Comparison of ENCODE assay signal across 25 cellular contexts in the genomic region with DNA sequence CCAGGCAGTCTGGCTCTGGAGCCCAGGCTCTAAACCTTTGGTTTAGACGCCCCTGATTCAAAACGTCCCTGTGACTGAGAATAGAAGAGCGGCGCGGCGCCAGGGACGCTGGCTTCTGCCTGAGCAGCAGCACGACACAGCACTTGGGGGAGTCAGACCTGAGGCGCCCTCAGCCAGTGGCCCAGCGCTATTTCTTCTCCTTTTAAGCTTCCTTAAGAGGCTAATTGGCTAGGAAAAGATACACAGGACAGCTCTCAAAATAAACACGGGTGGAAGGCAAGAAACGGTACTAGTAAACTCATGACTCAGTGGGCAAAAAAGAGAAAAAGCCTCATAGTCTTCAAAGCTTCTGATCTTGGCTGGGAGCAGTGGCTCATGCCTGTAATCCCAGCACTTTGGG. TPM values are rescaled to one million over a fixed set of nuclear protein-coding genes. Genes with fewer than 3 reads are reported as not detected.
A peak's percentile ranks its signal among the peaks of the same experiment; 100 is the strongest.
DNase-seq lines count a peak whose midpoint lies in the region; ATAC-seq and TF ChIP-seq lines count a peak whose summit lies in the region.
"Had no signal": no experiment of that assay in that cellular context is flagged by ENCODE, and none has a peak within 500 bp of the region (broad histone marks: within the 10 kb centered on the region; RNA-seq: fewer than 3 reads in every experiment).

No MANE protein-coding gene starts in this region.

- H3K9me3 Mint-ChIP-seq in activated T-helper 17 cell treated with anti-CD3 and anti-CD28 coated beads, Interleukin-2, amount 50 U/mL, for 72 hours, result no peaks in the 10 kb centered on the region
- H3K9me3 Mint-ChIP-seq in activated CD8-positive, alpha-beta T cell treated with anti-CD3 and anti-CD28 coated beads for 36 hours, result no peaks in the 10 kb centered on the region
- H3K9me3 Mint-ChIP-seq: activated B cell treated with CpG ODN at 0.5 μM for 24 hours; activated naive CD4-positive, alpha-beta T cell treated with anti-CD3 and anti-CD28 coated beads, Interleukin-2, amount 50 U/mL, for 24 hours; activated T-helper 2 cell treated with anti-CD3 and anti-CD28 coated beads, Interferon-gamma antibody, Interleukin-2, Interleukin-4, amounts not matched to agents 10 μg/mL and 5 μg/mL and 100 μg/mL, durations not matched to agents 14 hours and 24 hours and 36 hours; memory B cell; stimulated activated naive B cell treated with anti-CD40 and anti-IgM and Interleukin-4, amounts not matched to agents 10 μg/mL and 1 μg/mL and 100 μg/mL, for 72 hours had no signal

- no peak overlapping the region for H3K4me3 Mint-ChIP-seq in activated T-helper 17 cell treated with anti-CD3 and anti-CD28 coated beads, Interleukin-2, amount 50 U/mL, for 72 hours
- no peak overlapping the region for H3K4me3 Mint-ChIP-seq in activated CD8-positive, alpha-beta T cell treated with anti-CD3 and anti-CD28 coated beads for 36 hours
- H3K4me3 Mint-ChIP-seq: activated B cell treated with CpG ODN at 0.5 μM for 24 hours; activated CD8-positive, alpha-beta memory T cell treated with anti-CD3 and anti-CD28 coated beads, Interleukin-2, amount 10 ng/mL, durations not matched to agents 7 days and 5 days; activated naive CD4-positive, alpha-beta T cell treated with anti-CD3 and anti-CD28 coated beads, Interleukin-2, amount 50 U/mL, for 24 hours; memory B cell; stimulated activated naive B cell treated with anti-CD40 and anti-IgM and Interleukin-4, amounts not matched to agents 10 μg/mL and 1 μg/mL and 100 μg/mL, for 72 hours had no signal

- H3K27ac ChIP-seq in layer of hippocampus (ENCODE audit: low read depth, low read length) (peak overlapping the region; percentile 16), gastrocnemius medialis (peak overlapping the region; percentile 56 to 98 (median 87)), vagina (no peak overlapping the region)
- H3K27ac ChIP-seq: brain microvascular endothelial cell, neutrophil, testis had no signal

- intact Hi-C loops in gastrocnemius medialis (cut with DNase I; ENCODE audit: low total_unique reads) (no loop called here), vagina (cut with DNase I) (no loop called here)
- intact Hi-C loops in activated CD8-positive, alpha-beta T cell treated with anti-CD3 and anti-CD28 coated beads for 36 hours (cut with micrococcal nuclease), result no loop called here

- no peaks in the 10 kb centered on the region for H3K27me3 ChIP-seq in layer of hippocampus (ENCODE audit: control insufficient read depth, insufficient read depth, low read length)
- H3K27me3 ChIP-seq in gastrocnemius medialis, result no peaks in the 10 kb centered on the region
- no peaks in the 10 kb centered on the region for H3K27me3 ChIP-seq in vagina
- H3K27me3 ChIP-seq: brain microvascular endothelial cell, gastroesophageal sphincter, neutrophil, testis had no signal

- H3K4me1 ChIP-seq in gastrocnemius medialis (peaks cover 38 to 45% of the 10 kb centered on the region in 2 donors), vagina (no peaks in the 10 kb centered on the region)
- H3K4me1 ChIP-seq: HAP-1, testis had no signal

- in situ Hi-C loops in gastrocnemius medialis (cut with MboI; ENCODE audit: low sequenced_read_pairs in 4 of 4), result no loop called here

- H3K4me1 Mint-ChIP-seq in activated T-helper 17 cell treated with anti-CD3 and anti-CD28 coated beads, Interleukin-2, amount 50 U/mL, for 72 hours, result no peaks in the 10 kb centered on the region
- no peaks in the 10 kb centered on the region for H3K4me1 Mint-ChIP-seq in activated CD8-positive, alpha-beta T cell treated with anti-CD3 and anti-CD28 coated beads for 36 hours (ENCODE audit: low read depth)
- H3K4me1 Mint-ChIP-seq: activated B cell treated with CpG ODN at 0.5 μM for 24 hours; activated CD8-positive, alpha-beta memory T cell treated with anti-CD3 and anti-CD28 coated beads, Interleukin-2, amount 10 ng/mL, durations not matched to agents 7 days and 5 days; activated naive CD4-positive, alpha-beta T cell treated with anti-CD3 and anti-CD28 coated beads, Interleukin-2, amount 50 U/mL, for 24 hours had no signal

- H3K9me3 ChIP-seq in gastrocnemius medialis, result no peaks in the 10 kb centered on the region
- H3K9me3 ChIP-seq in vagina, result no peaks in the 10 kb centered on the region
- H3K9me3 ChIP-seq: gastroesophageal sphincter, HAP-1, neutrophil, testis had no signal

- no peak for TF ChIP-seq POLR2A in gastrocnemius medialis (IDR thresholded peaks at IDR 0.05)
- TF ChIP-seq POLR2A in vagina (IDR thresholded peaks at IDR 0.05), result no peak

- H3K36me3 ChIP-seq in gastrocnemius medialis, result peaks cover 0 to 25% of the 10 kb centered on the region in 2 donors
- peaks cover 0 to 26% of the 10 kb centered on the region in 2 donors for H3K36me3 ChIP-seq in vagina

- TF ChIP-seq CTCF in gastrocnemius medialis (IDR thresholded peaks at IDR 0.05 in 4 of 5, conservative IDR thresholded peaks at IDR 0.05 in 1 of 5) (no peak), vagina (IDR thresholded peaks at IDR 0.05) (no peak)
- TF ChIP-seq CTCF in activated CD8-positive, alpha-beta T cell treated with anti-CD3 and anti-CD28 coated beads for 36 hours (IDR thresholded peaks at IDR 0.05), result no peak

- no peaks in the 10 kb centered on the region for H3K27me3 Mint-ChIP-seq in activated T-helper 17 cell treated with anti-CD3 and anti-CD28 coated beads, Interleukin-2, amount 50 U/mL, for 72 hours
- no peaks in the 10 kb centered on the region for H3K27me3 Mint-ChIP-seq in activated CD8-positive, alpha-beta T cell treated with anti-CD3 and anti-CD28 coated beads for 36 hours
- H3K27me3 Mint-ChIP-seq: activated B cell treated with CpG ODN at 0.5 μM for 24 hours; activated CD8-positive, alpha-beta memory T cell treated with anti-CD3 and anti-CD28 coated beads, Interleukin-2, amount 10 ng/mL, durations not matched to agents 7 days and 5 days; activated naive CD4-positive, alpha-beta T cell treated with anti-CD3 and anti-CD28 coated beads, Interleukin-2, amount 50 U/mL, for 24 hours; memory B cell; stimulated activated naive B cell treated with anti-CD40 and anti-IgM and Interleukin-4, amounts not matched to agents 10 μg/mL and 1 μg/mL and 100 μg/mL, for 72 hours had no signal

- peaks cover 58% of the 10 kb centered on the region for H3K36me3 Mint-ChIP-seq in activated T-helper 17 cell treated with anti-CD3 and anti-CD28 coated beads, Interleukin-2, amount 50 U/mL, for 72 hours (ENCODE audit: low read depth)
- peaks cover 9% of the 10 kb centered on the region for H3K36me3 Mint-ChIP-seq in activated CD8-positive, alpha-beta T cell treated with anti-CD3 and anti-CD28 coated beads for 36 hours (ENCODE audit: low read depth)

- CTCF ChIA-PET in activated CD8-positive, alpha-beta T cell treated with anti-CD3 and anti-CD28 coated beads for 36 hours (lab: Charles Lee), result interaction anchor here (1.1 to 2.5 kb wide), 5 partner anchors 11 to 110 kb away, joined by 3 to 12 read pairs (median 11); partner anchors contain the start of genes GTF3C1 and KATNIP

- H3K4me3 ChIP-seq in gastrocnemius medialis (no peak overlapping the region), vagina (no peak overlapping the region)
- H3K4me3 ChIP-seq: gastroesophageal sphincter, HAP-1, K562, testis had no signal

- POLR2A ChIA-PET in activated CD8-positive, alpha-beta T cell treated with anti-CD3 and anti-CD28 coated beads for 36 hours (lab: Charles Lee), result no interaction called here

- ATAC-seq in activated T-helper 17 cell treated with anti-CD3 and anti-CD28 coated beads, Interleukin-2, amount 50 U/mL, for 72 hours (replicated peaks), result no peak
- ATAC-seq in gastrocnemius medialis, result peak in 1 of 2 donors; percentile 7
- no peak for ATAC-seq in activated CD8-positive, alpha-beta T cell treated with anti-CD3 and anti-CD28 coated beads for 36 hours
- ATAC-seq: activated CD8-positive, alpha-beta memory T cell treated with anti-CD3 and anti-CD28 coated beads, Interleukin-2, amount 10 ng/mL, durations not matched to agents 7 days and 5 days; gastroesophageal sphincter; K562; left colon; stimulated activated naive B cell treated with anti-CD40 and anti-IgM and Interleukin-4, amounts not matched to agents 10 μg/mL and 1 μg/mL and 100 μg/mL, for 72 hours had no signal

- DNase-seq in AG08396 (ENCODE audit: low spot score), result peak; percentile 34
- DNase-seq in gastrocnemius medialis, result no peak
- no peak for DNase-seq in vagina (ENCODE audit: extremely low spot score in 2 of 2)
- no peak for DNase-seq in NCI-H2081 treated with DMSO at 0.1 percent for 48 hours (lab: John Stamatoyannopoulos, UW)
- no peak for DNase-seq in activated T-cell treated with anti-CD3 and anti-CD28 coated beads, Interleukin-2, amount 50 U/mL, for 48 hours
- no peak for DNase-seq in activated CD8-positive, alpha-beta T cell treated with anti-CD3 and anti-CD28 coated beads for 36 hours
- DNase-seq: activated B cell treated with CpG ODN at 0.5 μM for 24 hours; activated CD8-positive, alpha-beta memory T cell treated with anti-CD3 and anti-CD28 coated beads, Interleukin-2, amount 10 ng/mL, durations not matched to agents 7 days and 5 days; amniotic stem cell; brain microvascular endothelial cell; NCI-H1105 treated with DMSO at 0.1 percent for 48 hours; NCI-H1930; NCI-H510A treated with DMSO at 0.1 percent for 48 hours; stimulated activated naive B cell treated with anti-CD40 and anti-IgM and Interleukin-4, amounts not matched to agents 10 μg/mL and 1 μg/mL and 100 μg/mL, for 72 hours; testis had no signal

- peak overlapping the region; percentile 15 for H3K27ac Mint-ChIP-seq in activated T-helper 17 cell treated with anti-CD3 and anti-CD28 coated beads, Interleukin-2, amount 50 U/mL, for 72 hours
- no peak overlapping the region for H3K27ac Mint-ChIP-seq in activated CD8-positive, alpha-beta T cell treated with anti-CD3 and anti-CD28 coated beads for 36 hours
- H3K27ac Mint-ChIP-seq: activated B cell treated with CpG ODN at 0.5 μM for 24 hours; activated CD8-positive, alpha-beta memory T cell treated with anti-CD3 and anti-CD28 coated beads, Interleukin-2, amount 10 ng/mL, durations not matched to agents 7 days and 5 days; activated T-helper 2 cell treated with anti-CD3 and anti-CD28 coated beads, Interferon-gamma antibody, Interleukin-2, Interleukin-4, amounts not matched to agents 10 μg/mL and 5 μg/mL and 100 μg/mL, durations not matched to agents 14 hours and 24 hours and 36 hours; memory B cell; stimulated activated naive B cell treated with anti-CD40 and anti-IgM and Interleukin-4, amounts not matched to agents 10 μg/mL and 1 μg/mL and 100 μg/mL, for 72 hours had no signal

RNA-seq across cellular contexts. Expression of gene GTF3C1, which starts 34.9 kb away (rescaled TPM):
- 10 to 100 TPM; 56.1 to 60.4 TPM for total RNA-seq in activated T-helper 17 cell treated with anti-CD3 and anti-CD28 coated beads, Interleukin-2, amount 50 U/mL, for 72 hours
- 100 to 1,000 TPM in 1 of 4 donors, 10 to 100 TPM in 3; 52.0 to 108 (median 67.8) TPM for total RNA-seq in gastrocnemius medialis
- total RNA-seq in vagina, result 133 TPM
- total RNA-seq in activated CD8-positive, alpha-beta T cell treated with anti-CD3 and anti-CD28 coated beads for 36 hours, result 10 to 100 TPM; 55.9 to 58.6 TPM

RNA-seq across cellular contexts. Expression of gene KATNIP, which starts 35.1 kb away (rescaled TPM):
- 10 to 100 TPM; 12.9 to 14.3 TPM for total RNA-seq in activated T-helper 17 cell treated with anti-CD3 and anti-CD28 coated beads, Interleukin-2, amount 50 U/mL, for 72 hours
- 10 to 100 TPM in 1 of 4 donors, 1 to 10 TPM in 3; 6.3 to 12.1 (median 7.7) TPM for total RNA-seq in gastrocnemius medialis
- total RNA-seq in vagina, result 27.0 TPM
- total RNA-seq in activated CD8-positive, alpha-beta T cell treated with anti-CD3 and anti-CD28 coated beads for 36 hours, result 10 to 100 TPM in 1 of 2 experiments, 1 to 10 TPM in 1; 9.6 to 11.5 TPM
